In genomic region chr11:112156594-112157273, GRCh38 we compare ENCODE assay signal across 23 cellular contexts. TPM values are rescaled to one million over a fixed set of nuclear protein-coding genes. Genes with fewer than 3 reads are reported as not detected.
DNase-seq lines count a peak whose midpoint lies in the region; ATAC-seq, FAIRE-seq and TF ChIP-seq lines count a peak whose summit lies in the region.
"Had no signal": no experiment of that assay in that cellular context is flagged by ENCODE, and none has a peak within 500 bp of the region (broad histone marks: within the 10 kb centered on the region; RNA-seq: fewer than 3 reads in every experiment).

No MANE protein-coding gene starts in this region.

- no peak overlapping the region for H3K4me3 ChIP-seq in SJSA1
- H3K4me3 ChIP-seq in small intestine (ENCODE audit: low read depth in 1 of 2, low read length in 2 of 2), result no peak overlapping the region

- H3K36me3 ChIP-seq in SJSA1 (no peaks in the 10 kb centered on the region), small intestine (ENCODE audit: control insufficient read depth in 2 of 2, insufficient read depth in 2 of 2, low read length in 2 of 2) (no peaks in the 10 kb centered on the region)

- TF ChIP-seq POLR2A in GM12891 (IDR thresholded peaks at IDR 0.05; ENCODE audit: low read depth, low read length), result no peak

- FAIRE-seq in GM12891 (lab: Jason Lieb, UNC) (peak; percentile 75), frontal cortex (lab: Jason Lieb, UNC) (peak; percentile 53), small intestine (lab: Jason Lieb, UNC) (peak; percentile 59)

- ATAC-seq in GM21360 (IDR thresholded peaks at IDR 0.05; ENCODE audit: unreplicated experiment), result no peak

- H3K27me3 ChIP-seq in SJSA1 (replicated peaks) (no peaks in the 10 kb centered on the region), small intestine (ENCODE audit: control insufficient read depth in 2 of 2, insufficient read depth in 2 of 2, low read length in 2 of 2) (no peaks in the 10 kb centered on the region)

- H3K27ac ChIP-seq in SJSA1 (peak overlapping the region; percentile 89), small intestine (ENCODE audit: low read depth in 1 of 2, low read length in 1 of 2) (no peak overlapping the region)

- DNase-seq in GM12891 (ENCODE audit: insufficient read length, low spot score), result no peak
- no peak for DNase-seq in SJSA1 (ENCODE audit: low read depth in 1 of 2, low spot score in 2 of 2)
- no peak for DNase-seq in frontal cortex (ENCODE audit: low spot score in 2 of 2)
- no peak for DNase-seq in small intestine
- DNase-seq in NCI-H187 treated with DMSO at 0.1 percent for 48 hours (lab: John Stamatoyannopoulos, UW), result no peak
- no peak for DNase-seq in activated CD4-positive, alpha-beta T cell treated with anti-CD3 and anti-CD28 coated beads, Interleukin-2, amount 50 U/mL, for 48 hours
- DNase-seq in activated CD4-positive, CD25-positive, alpha-beta regulatory T cell (lab: John Stamatoyannopoulos, UW), result no peak
- DNase-seq: activated naive CD4-positive, alpha-beta T cell treated with anti-CD3 and anti-CD28 coated beads, Interleukin-2, amount 10 ng/mL, durations not matched to agents 7 days and 5 days; activated T-cell treated with anti-CD3 and anti-CD28 coated beads, Interleukin-2, amount 50 U/mL, for 24 hours; aorta; DMS79 treated with DMSO at 0.1 percent for 48 hours; left cardiac atrium; NCI-H1105 treated with DMSO at 0.1 percent for 48 hours; NCI-H2107; NCI-H510A; SHP77; substantia nigra; T-helper 1 cell had no signal

- H3K9me3 ChIP-seq in SJSA1 (replicated peaks) (no peaks in the 10 kb centered on the region), small intestine (ENCODE audit: control insufficient read depth, low read depth) (no peaks in the 10 kb centered on the region)

- 22 to 51% (median 30%) methylated on average over 2 of the region's 2 CpGs for WGBS in small intestine, 3 donors

- H3K4me1 ChIP-seq in SJSA1 (replicated peaks) (peaks cover 27% of the 10 kb centered on the region), small intestine (ENCODE audit: control insufficient read depth in 2 of 2, insufficient read depth in 1 of 2, low read depth in 1 of 2, low read length in 1 of 2) (peaks cover 0 to 2% of the 10 kb centered on the region in 2 donors)

TF ChIP-seq in GM12891, 5 proteins besides CTCF, POLR2A, EP300 and RAD21:
- TF ChIP-seq POLR2AphosphoS5 (IDR thresholded peaks at IDR 0.05; ENCODE audit: low read depth, low read length), result no peak
- no peak for TF ChIP-seq POU2F2 (IDR thresholded peaks at IDR 0.05; ENCODE audit: low read depth, low read length)
- no peak for TF ChIP-seq PAX5 (IDR thresholded peaks at IDR 0.05; ENCODE audit: insufficient read depth, low read length, severe bottlenecking)
- TF ChIP-seq TAF1 (IDR thresholded peaks at IDR 0.05; ENCODE audit: low read depth, low read length), result no peak
- no peak for TF ChIP-seq SPI1 (IDR thresholded peaks at IDR 0.05; ENCODE audit: low read depth, low read length)

RNA-seq across cellular contexts. Expression of gene IL18, which starts 7.2 kb away (rescaled TPM):
- polyA plus RNA-seq in GM12891 (2012; ENCODE audit: low read depth, missing spikeins), result 3.0 TPM
- total RNA-seq in SJSA1 (2014; rRNA removed; shearing (Covaris generic)), result 1.2 and 2.1 TPM in 2 replicates
- 0.82 TPM for total RNA-seq in frontal cortex
- polyA plus RNA-seq in small intestine, result 10 to 100 TPM; 18.6 to 74.0 (median 53.7) TPM
- total RNA-seq: activated CD4-positive, alpha-beta memory T cell treated with anti-CD3 and anti-CD28 coated beads for 36 hours had no signal
- polyA plus RNA-seq: neural cell had no signal

RNA-seq across cellular contexts. Expression of gene TEX12, which starts 10.4 kb away (rescaled TPM):
- polyA plus RNA-seq in GM12891 (2012; ENCODE audit: low read depth, missing spikeins), result not detected
- 0.16 TPM in 1 of 2 replicates, not detected in the other for total RNA-seq in SJSA1 (2014; rRNA removed; shearing (Covaris generic))
- not detected for total RNA-seq in frontal cortex
- 1 to 10 TPM in 1 of 3 donors, not detected in 2; 1.6 TPM for polyA plus RNA-seq in small intestine
- total RNA-seq: HT1080, left cardiac atrium, LHCN-M2 had no signal
- polyA plus RNA-seq: aorta had no signal

RNA-seq across cellular contexts. Expression of gene BCO2, which starts 18.6 kb away (rescaled TPM):
- 0.42 TPM for polyA plus RNA-seq in GM12891 (2012; ENCODE audit: low read depth, missing spikeins)
- 0.42 TPM in 1 of 2 replicates, not detected in the other for total RNA-seq in SJSA1 (2014; rRNA removed; shearing (Covaris generic))
- 6.5 TPM for total RNA-seq in frontal cortex
- 10 to 100 TPM in 1 of 3 donors, 1 to 10 TPM in 2; 1.1 to 11.6 (median 5.4) TPM for polyA plus RNA-seq in small intestine
